ENCODE assay signal across 9 cellular contexts in genomic region chr21:46229923-46230260, GRCh38. TPM values are rescaled to one million over a fixed set of nuclear protein-coding genes. Genes with fewer than 3 reads are reported as not detected.
A peak's percentile ranks its signal among the peaks of the same experiment; 100 is the strongest.
DNase-seq lines count a peak whose midpoint lies in the region; ATAC-seq and TF ChIP-seq lines count a peak whose summit lies in the region.
"Had no signal": no experiment of that assay in that cellular context is flagged by ENCODE, and none has a peak within 500 bp of the region (broad histone marks: within the 10 kb centered on the region; RNA-seq: fewer than 3 reads in every experiment).

No MANE protein-coding gene starts in this region.

- CTCF ChIA-PET in activated B cell treated with CpG ODN at 0.5 μM for 24 hours (lab: Charles Lee) = interaction anchor here (1.2 to 2.7 kb wide), 2 partner anchors 24 to 86 kb away, joined by 4 to 8 read pairs; no protein-coding TSS in a partner anchor

- TF ChIP-seq CTCF in activated B cell treated with CpG ODN at 0.5 μM for 24 hours (IDR thresholded peaks at IDR 0.05) (no peak), glutamatergic neuron (IDR thresholded peaks at IDR 0.05; ENCODE audit: partially characterized antibody, unreplicated experiment) (no peak)

- peak overlapping the region; percentile 76 for H3K27ac Mint-ChIP-seq in T-helper 1 cell treated with Interleukin-12 subunit alpha and Interleukin-12 subunit beta and Interleukin-4 antibody, amounts not matched to agents 30 μg/mL and 1 μg/mL, for 36 hours
- H3K27ac Mint-ChIP-seq in activated B cell treated with CpG ODN at 0.5 μM for 24 hours (no peak overlapping the region), glutamatergic neuron (ENCODE audit: unreplicated experiment) (peak overlapping the region; percentile 41)
- H3K27ac Mint-ChIP-seq in stimulated activated naive CD8-positive, alpha-beta T cell treated with anti-CD3 and anti-CD28 coated beads, Interleukin-15, amount 100 ng/mL, for 72 hours = no peak overlapping the region

- H3K9me3 Mint-ChIP-seq in T-helper 1 cell treated with Interleukin-12 subunit alpha and Interleukin-12 subunit beta and Interleukin-4 antibody, amounts not matched to agents 30 μg/mL and 1 μg/mL, for 36 hours = no peaks in the 10 kb centered on the region
- H3K9me3 Mint-ChIP-seq in activated B cell treated with CpG ODN at 0.5 μM for 24 hours (no peaks in the 10 kb centered on the region), glutamatergic neuron (ENCODE audit: unreplicated experiment) (peaks cover 17% of the 10 kb centered on the region)
- peaks cover 0 to 6% of the 10 kb centered on the region in 2 donors for H3K9me3 Mint-ChIP-seq in stimulated activated naive CD8-positive, alpha-beta T cell treated with anti-CD3 and anti-CD28 coated beads, Interleukin-15, amount 100 ng/mL, for 72 hours

- H3K36me3 Mint-ChIP-seq in T-helper 1 cell treated with Interleukin-12 subunit alpha and Interleukin-12 subunit beta and Interleukin-4 antibody, amounts not matched to agents 30 μg/mL and 1 μg/mL, for 36 hours (ENCODE audit: low read depth) = peaks cover 43% of the 10 kb centered on the region
- peaks cover 35% of the 10 kb centered on the region for H3K36me3 Mint-ChIP-seq in activated B cell treated with CpG ODN at 0.5 μM for 24 hours (ENCODE audit: low read depth)
- H3K36me3 Mint-ChIP-seq in glutamatergic neuron (ENCODE audit: unreplicated experiment) = peaks cover 40% of the 10 kb centered on the region

- POLR2A ChIA-PET in activated B cell treated with CpG ODN at 0.5 μM for 24 hours (lab: Charles Lee) = interaction anchor here (1.0 kb wide), 1 partner anchor 95 kb away, joined by 3 read pairs; no protein-coding TSS in a partner anchor

- peaks cover 56% of the 10 kb centered on the region for H3K4me1 Mint-ChIP-seq in T-helper 1 cell treated with Interleukin-12 subunit alpha and Interleukin-12 subunit beta and Interleukin-4 antibody, amounts not matched to agents 30 μg/mL and 1 μg/mL, for 36 hours (ENCODE audit: low read depth)
- H3K4me1 Mint-ChIP-seq in activated B cell treated with CpG ODN at 0.5 μM for 24 hours (peaks cover 39% of the 10 kb centered on the region), glutamatergic neuron (ENCODE audit: low read depth, unreplicated experiment) (peaks cover 12% of the 10 kb centered on the region)
- H3K4me1 Mint-ChIP-seq in stimulated activated naive CD8-positive, alpha-beta T cell treated with anti-CD3 and anti-CD28 coated beads, Interleukin-15, amount 100 ng/mL, for 72 hours = peaks cover 64% of the 10 kb centered on the region

- ATAC-seq in activated B cell treated with CpG ODN at 0.5 μM for 24 hours (ENCODE audit: low read depth) (no peak), GM21529 (IDR thresholded peaks at IDR 0.05; ENCODE audit: unreplicated experiment) (no peak)
- no peak for ATAC-seq in stimulated activated naive CD8-positive, alpha-beta T cell treated with anti-CD3 and anti-CD28 coated beads, Interleukin-15, amount 100 ng/mL, for 72 hours

- H3K4me3 Mint-ChIP-seq in T-helper 1 cell treated with Interleukin-12 subunit alpha and Interleukin-12 subunit beta and Interleukin-4 antibody, amounts not matched to agents 30 μg/mL and 1 μg/mL, for 36 hours = peak overlapping the region; percentile 97
- H3K4me3 Mint-ChIP-seq in activated B cell treated with CpG ODN at 0.5 μM for 24 hours (peak overlapping the region; percentile 99), glutamatergic neuron (ENCODE audit: unreplicated experiment) (peak overlapping the region; percentile 87)
- peak overlapping the region; percentile 70 to 89 for H3K4me3 Mint-ChIP-seq in stimulated activated naive CD8-positive, alpha-beta T cell treated with anti-CD3 and anti-CD28 coated beads, Interleukin-15, amount 100 ng/mL, for 72 hours

- no peak for DNase-seq in T-helper 1 cell
- no peak for DNase-seq in activated B cell treated with CpG ODN at 0.5 μM for 24 hours
- DNase-seq in glutamatergic neuron = no peak
- no peak for DNase-seq in stimulated activated naive CD8-positive, alpha-beta T cell treated with anti-CD3 and anti-CD28 coated beads, Interleukin-15, amount 100 ng/mL, for 72 hours
- DNase-seq in kidney tubule cell (ENCODE audit: low spot score) = no peak
- no peak for DNase-seq in cerebellar nuclear complex (lab: John Stamatoyannopoulos, UW)
- DNase-seq: C1 segment of cervical spinal cord had no signal

- intact Hi-C loops in activated B cell treated with CpG ODN at 0.5 μM for 24 hours (cut with micrococcal nuclease) = loop anchor here (1.0 to 5.0 kb wide), 5 partner anchors 46 to 258 kb away; partner anchors contain the start of genes DIP2A, SPATC1L and YBEY

- no peaks in the 10 kb centered on the region for H3K27me3 Mint-ChIP-seq in T-helper 1 cell treated with Interleukin-12 subunit alpha and Interleukin-12 subunit beta and Interleukin-4 antibody, amounts not matched to agents 30 μg/mL and 1 μg/mL, for 36 hours (ENCODE audit: low read depth)
- H3K27me3 Mint-ChIP-seq in activated B cell treated with CpG ODN at 0.5 μM for 24 hours (no peaks in the 10 kb centered on the region), glutamatergic neuron (ENCODE audit: unreplicated experiment) (peaks cover 13% of the 10 kb centered on the region)
- H3K27me3 Mint-ChIP-seq in stimulated activated naive CD8-positive, alpha-beta T cell treated with anti-CD3 and anti-CD28 coated beads, Interleukin-15, amount 100 ng/mL, for 72 hours = no peaks in the 10 kb centered on the region

RNA-seq across cellular contexts. Expression of gene LSS, which starts 1.3 kb away (rescaled TPM):
- total RNA-seq in activated B cell treated with CpG ODN at 0.5 μM for 24 hours (76.3 and 99.0 TPM in 2 replicates), glutamatergic neuron (ENCODE audit: unreplicated experiment) (390 TPM)

RNA-seq across cellular contexts. Expression of gene SPATC1L, which starts 45.6 kb away (rescaled TPM):
- 7.5 and 7.9 TPM in 2 replicates for total RNA-seq in activated B cell treated with CpG ODN at 0.5 μM for 24 hours
- total RNA-seq in glutamatergic neuron (ENCODE audit: unreplicated experiment) = 58.7 TPM

RNA-seq across cellular contexts. Expression of gene MCM3AP, which starts 55.5 kb away (rescaled TPM):
- total RNA-seq in activated B cell treated with CpG ODN at 0.5 μM for 24 hours = 136 and 147 TPM in 2 replicates
- 121 TPM for total RNA-seq in glutamatergic neuron (ENCODE audit: unreplicated experiment)

RNA-seq across cellular contexts. Expression of gene YBEY, which starts 56.2 kb away (rescaled TPM):
- 11.8 and 13.7 TPM in 2 replicates for total RNA-seq in activated B cell treated with CpG ODN at 0.5 μM for 24 hours
- total RNA-seq in glutamatergic neuron (ENCODE audit: unreplicated experiment) = 19.6 TPM

Comparison
In these comparisons a context has a peak if more than half of its experiments do, and no peak if none do; other contexts are left out.
1. H3K27ac Mint-ChIP-seq: peak in T-helper 1 cell treated with Interleukin-12 subunit alpha and Interleukin-12 subunit beta and Interleukin-4 antibody, amounts not matched to agents 30 μg/mL and 1 μg/mL, for 36 hours (single experiment) and glutamatergic neuron (single experiment); none in activated B cell treated with CpG ODN at 0.5 μM for 24 hours (single experiment) and stimulated activated naive CD8-positive, alpha-beta T cell treated with anti-CD3 and anti-CD28 coated beads, Interleukin-15, amount 100 ng/mL, for 72 hours (0 of 2).
2. Peak in every context shown above with its lines, with median percentiles within 50 percentile points of each other: H3K4me3 Mint-ChIP-seq.